ENCODE assay signal across 24 cellular contexts in genomic region chrX:33138677-33139249, GRCh38.
A peak's percentile ranks its signal among the peaks of the same experiment; 100 is the strongest.
DNase-seq lines count a peak whose midpoint lies in the region; ATAC-seq and TF ChIP-seq lines count a peak whose summit lies in the region.
"Had no signal": no experiment of that assay in that cellular context is flagged by ENCODE, and none has a peak within 500 bp of the region (broad histone marks: within the 10 kb centered on the region; RNA-seq: fewer than 3 reads in every experiment).

No MANE protein-coding gene starts in this region.

- CTCF ChIA-PET in OCI-LY7 (lab: Charles Lee; ENCODE audit: unreplicated experiment), result no interaction called here

- intact Hi-C loops in OCI-LY7 (cut with micrococcal nuclease; ENCODE audit: unreplicated experiment), result no loop called here

- H3K79me2 ChIP-seq in OCI-LY7 (ENCODE audit: insufficient read depth, low read depth, low read length), result no peaks in the 10 kb centered on the region

- no peak overlapping the region for H4K91ac ChIP-seq in neuronal stem cell (ENCODE audit: low read depth, low read length, poor library complexity)

- H3K27ac Mint-ChIP-seq in endodermal cell, result no peak overlapping the region
- H3K27ac Mint-ChIP-seq: activated CD8-positive, alpha-beta T cell treated with anti-CD3 and anti-CD28 coated beads for 36 hours; activated T-cell treated with anti-CD3 and anti-CD28 coated beads, Interleukin-2, amount 50 U/mL, for 24 hours; stimulated activated naive B cell treated with anti-CD40 and anti-IgM and Interleukin-4, amounts not matched to agents 10 μg/mL and 1 μg/mL and 100 μg/mL, for 72 hours; T-helper 1 cell treated with Interleukin-12 subunit alpha and Interleukin-12 subunit beta and Interleukin-4 antibody, amounts not matched to agents 30 μg/mL and 1 μg/mL, for 36 hours had no signal

- no peak overlapping the region for H2BK120ac ChIP-seq in neuronal stem cell (ENCODE audit: low read depth, low read length)

- H3K4me3 Mint-ChIP-seq in endodermal cell, result no peak overlapping the region
- H3K4me3 Mint-ChIP-seq: activated CD8-positive, alpha-beta T cell treated with anti-CD3 and anti-CD28 coated beads for 36 hours; activated T-cell treated with anti-CD3 and anti-CD28 coated beads, Interleukin-2, amount 50 U/mL, for 24 hours; stimulated activated naive B cell treated with anti-CD40 and anti-IgM and Interleukin-4, amounts not matched to agents 10 μg/mL and 1 μg/mL and 100 μg/mL, for 72 hours; T-helper 1 cell treated with Interleukin-12 subunit alpha and Interleukin-12 subunit beta and Interleukin-4 antibody, amounts not matched to agents 30 μg/mL and 1 μg/mL, for 36 hours had no signal

- TF ChIP-seq CTCF in OCI-LY7 (conservative IDR thresholded peaks at IDR 0.05; ENCODE audit: low read length), result no peak
- no peak for TF ChIP-seq CTCF in endodermal cell (conservative IDR thresholded peaks at IDR 0.05)

- no peaks in the 10 kb centered on the region; the same call in none of the 2 replicates for H3K36me3 ChIP-seq in OCI-LY7 (ENCODE audit: insufficient read depth, low read length)
- no peaks in the 10 kb centered on the region for H3K36me3 ChIP-seq in endodermal cell (ENCODE audit: control insufficient read depth, insufficient read depth, low read length)
- H3K36me3 ChIP-seq in neuronal stem cell (replicated peaks in 1 of 2; ENCODE audit: control insufficient read depth in 2 of 2, insufficient read depth in 2 of 2, low read length in 2 of 2), result no peaks in the 10 kb centered on the region
- H3K36me3 ChIP-seq: ascending aorta, right lobe of liver, SJSA1 had no signal

- DNase-seq in ELF-1 (ENCODE audit: low read depth, low spot score) (peak; percentile 40), OCI-LY7 (ENCODE audit: low spot score) (no peak), endodermal cell (peak; percentile 50), neuronal stem cell (ENCODE audit: low spot score) (no peak), NCI-H2081 treated with DMSO at 0.1 percent for 48 hours (lab: John Stamatoyannopoulos, UW) (no peak), NOMO-1 (lab: John Stamatoyannopoulos, UW; ENCODE audit: unreplicated experiment in 2 of 2) (no peak)
- DNase-seq in activated naive CD4-positive, alpha-beta T cell treated with anti-CD3 and anti-CD28 coated beads, Interleukin-2, amount 50 U/mL, for 16 hours, result no peak
- DNase-seq: activated CD8-positive, alpha-beta T cell treated with anti-CD3 and anti-CD28 coated beads for 36 hours; activated naive CD4-positive, alpha-beta T cell; activated T-cell treated with anti-CD3 and anti-CD28 coated beads, Interleukin-2, amount 50 U/mL, for 24 hours; GM23248; hypothalamus; kidney; NCI-H1694; PC-9; right lobe of liver; stimulated activated naive B cell treated with anti-CD40 and anti-IgM and Interleukin-4, amounts not matched to agents 10 μg/mL and 1 μg/mL and 100 μg/mL, for 72 hours had no signal

- H3K27ac ChIP-seq in OCI-LY7 (ENCODE audit: low read depth, low read length, poor library complexity, severe bottlenecking), result no peak overlapping the region
- no peak overlapping the region for H3K27ac ChIP-seq in endodermal cell (ENCODE audit: low read depth, low read length)
- no peak overlapping the region for H3K27ac ChIP-seq in neuronal stem cell (replicated peaks; ENCODE audit: low read length)
- H3K27ac ChIP-seq: ascending aorta, coronary artery, GM23248, PC-9, right lobe of liver, SJSA1, VCaP had no signal

- POLR2A ChIA-PET in OCI-LY7 (lab: Charles Lee), result no interaction called here

- H3K4me1 ChIP-seq in OCI-LY7 (ENCODE audit: insufficient read depth, low read length, poor library complexity, severe bottlenecking), result peaks cover 43% of the 10 kb centered on the region
- H3K4me1 ChIP-seq in endodermal cell (ENCODE audit: control insufficient read depth, insufficient read depth, low read length), result no peaks in the 10 kb centered on the region
- no peaks in the 10 kb centered on the region for H3K4me1 ChIP-seq in neuronal stem cell (ENCODE audit: control insufficient read depth in 2 of 2, insufficient read depth in 1 of 2, low read depth in 1 of 2, low read length in 2 of 2)
- H3K4me1 ChIP-seq: right lobe of liver, SJSA1 had no signal

- WGBS in endodermal cell (ENCODE audit: insufficient coverage in 1 of 2, insufficient read length in 1 of 2), 2 experiments, result 88 to 93% methylated on average over 3 to 12 of the region's 12 CpGs
- no CpG with 5 or more reads among the region's 12 CpGs for WGBS in neuronal stem cell (ENCODE audit: extremely low coverage in 2 of 2, insufficient read length in 2 of 2, insufficient replicate concordance in 1 of 2), 2 donors

- H2BK15ac ChIP-seq in neuronal stem cell (ENCODE audit: low read length), result no peak overlapping the region

- no peak overlapping the region for H3K14ac ChIP-seq in neuronal stem cell (ENCODE audit: low read length)

- H3K4me1 Mint-ChIP-seq in endodermal cell, result peaks cover 8% of the 10 kb centered on the region
- H3K4me1 Mint-ChIP-seq: stimulated activated naive B cell treated with anti-CD40 and anti-IgM and Interleukin-4, amounts not matched to agents 10 μg/mL and 1 μg/mL and 100 μg/mL, for 72 hours had no signal

- no peak overlapping the region for H3K23ac ChIP-seq in neuronal stem cell (ENCODE audit: low read depth, low read length, poor library complexity)

- no peak for ATAC-seq in activated CD4-positive, CD25-positive, alpha-beta regulatory T cell treated with anti-CD3 and anti-CD28 coated beads, Interleukin-2, amount 50 U/mL, for 24 hours
- ATAC-seq: activated CD8-positive, alpha-beta T cell treated with anti-CD3 and anti-CD28 coated beads for 36 hours; right lobe of liver; stimulated activated naive B cell treated with anti-CD40 and anti-IgM and Interleukin-4, amounts not matched to agents 10 μg/mL and 1 μg/mL and 100 μg/mL, for 72 hours had no signal

- H3K27me3 ChIP-seq in endodermal cell (ENCODE audit: control insufficient read depth, insufficient read depth, low read length, poor library complexity, severe bottlenecking) (no peaks in the 10 kb centered on the region), neuronal stem cell (ENCODE audit: control insufficient read depth in 3 of 3, insufficient read depth in 3 of 3, low read depth in 1 of 3, low read length in 3 of 3) (no peaks in the 10 kb centered on the region)
- H3K27me3 ChIP-seq: ascending aorta, right lobe of liver, SJSA1 had no signal

- H2AFZ ChIP-seq in OCI-LY7 (ENCODE audit: low read length) (peak overlapping the region; percentile 95; the same call in 1 of the 2 replicates), neuronal stem cell (ENCODE audit: low read length) (peak overlapping the region; percentile 40)
- H2AFZ ChIP-seq: GM23248, PC-9 had no signal

- H3K18ac ChIP-seq in neuronal stem cell (ENCODE audit: low read length), result no peak overlapping the region

- no peak overlapping the region for H2AK5ac ChIP-seq in neuronal stem cell (ENCODE audit: low read depth, low read length)

- peaks cover 1% of the 10 kb centered on the region for H3K9me3 Mint-ChIP-seq in endodermal cell
- H3K9me3 Mint-ChIP-seq: activated CD8-positive, alpha-beta T cell treated with anti-CD3 and anti-CD28 coated beads for 36 hours; activated T-cell treated with anti-CD3 and anti-CD28 coated beads, Interleukin-2, amount 50 U/mL, for 24 hours; T-helper 1 cell treated with Interleukin-12 subunit alpha and Interleukin-12 subunit beta and Interleukin-4 antibody, amounts not matched to agents 30 μg/mL and 1 μg/mL, for 36 hours had no signal

- no peaks in the 10 kb centered on the region; the same call in 1 of the 2 replicates for H3K9me3 ChIP-seq in OCI-LY7 (ENCODE audit: low read length)
- H3K9me3 ChIP-seq in endodermal cell (ENCODE audit: control insufficient read depth, low read length), result no peaks in the 10 kb centered on the region
- no peaks in the 10 kb centered on the region for H3K9me3 ChIP-seq in neuronal stem cell (replicated peaks in 1 of 2; ENCODE audit: control insufficient read depth in 2 of 2, insufficient read depth in 1 of 2, low read depth in 1 of 2, low read length in 2 of 2)
- H3K9me3 ChIP-seq: ascending aorta, right lobe of liver, SJSA1 had no signal

- no peaks in the 10 kb centered on the region for H4K20me1 ChIP-seq in OCI-LY7 (ENCODE audit: insufficient read depth, low read length)

- H2BK12ac ChIP-seq in neuronal stem cell (ENCODE audit: low read length), result no peak overlapping the region

- no TSS peak for BruUV-seq in OCI-LY7 (replicated peaks; lab: Mats Ljungman, UMichigan)

- peak overlapping the region; percentile 53 for H3K4me2 ChIP-seq in OCI-LY7 (ENCODE audit: low read length)
- H3K4me2 ChIP-seq in neuronal stem cell (ENCODE audit: insufficient read depth, low read length, poor library complexity, severe bottlenecking), result no peak overlapping the region
- H3K4me2 ChIP-seq: PC-9 had no signal

- no peak overlapping the region for H3K4ac ChIP-seq in neuronal stem cell (ENCODE audit: low read length)

- H3K36me3 Mint-ChIP-seq in endodermal cell (ENCODE audit: low read depth), result no peaks in the 10 kb centered on the region
- H3K36me3 Mint-ChIP-seq: stimulated activated naive B cell treated with anti-CD40 and anti-IgM and Interleukin-4, amounts not matched to agents 10 μg/mL and 1 μg/mL and 100 μg/mL, for 72 hours had no signal

- no peaks in the 10 kb centered on the region for H3K79me1 ChIP-seq in neuronal stem cell (ENCODE audit: low read depth, low read length)

- H3K4me3 ChIP-seq in OCI-LY7 (ENCODE audit: low read depth, low read length, poor library complexity, severe bottlenecking) (no peak overlapping the region), endodermal cell (ENCODE audit: low read length) (no peak overlapping the region), neuronal stem cell (ENCODE audit: low read length in 2 of 2) (no peak overlapping the region)
- H3K4me3 ChIP-seq: ascending aorta, coronary artery, GM23248, lung, PC-9, right lobe of liver, SJSA1 had no signal

- H3K9ac ChIP-seq in endodermal cell (ENCODE audit: extremely low read depth, low read length, poor library complexity, severe bottlenecking), result no peak overlapping the region
- H3K9ac ChIP-seq in neuronal stem cell (ENCODE audit: low read depth, low read length, poor library complexity), result no peak overlapping the region
- H3K9ac ChIP-seq: GM23248 had no signal

- H3K27me3 Mint-ChIP-seq in endodermal cell (ENCODE audit: insufficient read depth), result no peaks in the 10 kb centered on the region
- H3K27me3 Mint-ChIP-seq: activated CD8-positive, alpha-beta T cell treated with anti-CD3 and anti-CD28 coated beads for 36 hours; stimulated activated naive B cell treated with anti-CD40 and anti-IgM and Interleukin-4, amounts not matched to agents 10 μg/mL and 1 μg/mL and 100 μg/mL, for 72 hours had no signal

- no peak overlapping the region for H4K8ac ChIP-seq in neuronal stem cell (ENCODE audit: low read depth, low read length)

- H2BK5ac ChIP-seq in neuronal stem cell (ENCODE audit: low read length), result no peak overlapping the region

- H3K9me2 ChIP-seq in OCI-LY7 (ENCODE audit: insufficient read depth, low read length), result no peaks in the 10 kb centered on the region

Comparison
In these comparisons a context has a peak if more than half of its experiments do, and no peak if none do; other contexts are left out.
1. DNase-seq: peak in ELF-1 (single experiment) and endodermal cell (single experiment); none in OCI-LY7 (single experiment), neuronal stem cell (single experiment), activated naive CD4-positive, alpha-beta T cell treated with anti-CD3 and anti-CD28 coated beads, Interleukin-2, amount 50 U/mL, for 16 hours (single experiment), NCI-H2081 treated with DMSO at 0.1 percent for 48 hours (single experiment) and NOMO-1 (0 of 2).